Comparison of ENCODE assay signal across 9 cellular contexts in genomic region chr21:45076245-45076661, GRCh38. TPM values are rescaled to one million over a fixed set of nuclear protein-coding genes. Genes with fewer than 3 reads are reported as not detected.
DNase-seq lines count a peak whose midpoint lies in the region; ATAC-seq, FAIRE-seq and TF ChIP-seq lines count a peak whose summit lies in the region.
"Had no signal": no experiment of that assay in that cellular context is flagged by ENCODE, and none has a peak within 500 bp of the region (broad histone marks: within the 10 kb centered on the region; RNA-seq: fewer than 3 reads in every experiment).

No MANE protein-coding gene starts in this region.

- no peak overlapping the region for H3K9ac ChIP-seq in HepG2 (ENCODE audit: insufficient read depth, low read depth, low read length)
- H3K9ac ChIP-seq: parathyroid adenoma had no signal

- TF ChIP-seq CTCF in HepG2 (CRISPR knock-in tag; IDR thresholded peaks at IDR 0.05) (no peak), right lobe of liver (IDR thresholded peaks at IDR 0.05) (no peak), WERI-Rb-1 (IDR thresholded peaks at IDR 0.05; ENCODE audit: low read depth, low read length) (no peak), upper lobe of right lung (IDR thresholded peaks at IDR 0.05) (no peak)

- in situ Hi-C loops in HepG2 (cut with HindIII; ENCODE audit: extremely low pct_ligation_motif_present, low pct_unique_long_range_greater_than_20kb), result loop anchor here (5.0 kb wide), 1 partner anchor 74 kb away; no protein-coding TSS in a partner anchor

- peak overlapping the region; percentile 90 for H3K4me2 ChIP-seq in HepG2 (ENCODE audit: low read depth, low read length)

- no peak for TF ChIP-seq EP300 in HepG2 (IDR thresholded peaks at IDR 0.05; ENCODE audit: low read depth in 2 of 2, low read length in 2 of 2)
- TF ChIP-seq EP300 in HepG2 (CRISPR knock-in tag; IDR thresholded peaks at IDR 0.05; ENCODE audit: borderline replicate concordance), result no peak

- CTCF ChIA-PET in HepG2 (lab: Yijun Ruan, JAX; ENCODE audit: low intra/inter-chr PET ratio, low total read pairs), result no interaction called here

- H3K9me3 Mint-ChIP-seq in immature natural killer cell, result no peaks in the 10 kb centered on the region

- H3K27ac Mint-ChIP-seq in immature natural killer cell, result peak overlapping the region in 3 of 6 donors; percentile 23 to 88 (median 68)

- H3K27me3 ChIP-seq in HepG2 (ENCODE audit: control insufficient read depth in 1 of 2, insufficient read depth in 2 of 2, low read length in 2 of 2) (no peaks in the 10 kb centered on the region), right lobe of liver (no peaks in the 10 kb centered on the region), WERI-Rb-1 (ENCODE audit: insufficient read depth, low read depth, severe bottlenecking) (no peaks in the 10 kb centered on the region), upper lobe of right lung (no peaks in the 10 kb centered on the region)

- intact Hi-C loops in HepG2 (cut with micrococcal nuclease; ENCODE audit: unreplicated experiment), result loop anchor here (10.0 kb wide), 1 partner anchor 61 kb away; no protein-coding TSS in a partner anchor
- intact Hi-C loops in right lobe of liver (cut with DNase I), result no loop called here
- intact Hi-C loops in upper lobe of right lung (cut with DNase I), result no loop called here

- peak overlapping the region in 2 of 3 experiments; percentile 76 to 94; a peak in 4 of 6 replicates for H3K4me3 ChIP-seq in HepG2 (replicated peaks in 1 of 3; ENCODE audit: insufficient read depth in 1 of 3, low read depth in 2 of 3, low read length in 3 of 3)
- no peak overlapping the region for H3K4me3 ChIP-seq in right lobe of liver
- H3K4me3 ChIP-seq in WERI-Rb-1 (ENCODE audit: low read depth, low read length), result peak overlapping the region; percentile 7
- peak overlapping the region; percentile 78 for H3K4me3 ChIP-seq in upper lobe of right lung

- BruUV-seq in HepG2 (replicated peaks; lab: Mats Ljungman, UMichigan), result no TSS peak

- WGBS in HepG2 (ENCODE audit: low lambda C conversion rate), result 46% methylated on average over 7 of the region's 7 CpGs
- 77% methylated on average over 7 of the region's 7 CpGs for WGBS in right lobe of liver (ENCODE audit: insufficient coverage, low coverage, low lambda C conversion rate, missing lambda C conversion rate)

- peaks cover 4 to 19% (median 17%) of the 10 kb centered on the region in 3 donors for H3K27me3 Mint-ChIP-seq in immature natural killer cell (ENCODE audit: low read depth in 3 of 3)

- H3K4me3 Mint-ChIP-seq in immature natural killer cell, result peak overlapping the region; percentile 82 to 90 (median 87)

- H3K4me1 Mint-ChIP-seq in immature natural killer cell, result peaks cover 55 to 63% of the 10 kb centered on the region in 2 donors

- H3K36me3 Mint-ChIP-seq in immature natural killer cell, result no peaks in the 10 kb centered on the region

- H2AFZ ChIP-seq in HepG2 (ENCODE audit: low read length), result no peak overlapping the region
- H2AFZ ChIP-seq: parathyroid adenoma had no signal

- H3K36me3 ChIP-seq in HepG2 (replicated peaks in 1 of 2; ENCODE audit: control insufficient read depth in 1 of 2, insufficient read depth in 2 of 2, low read length in 2 of 2) (0 out of 5 replicates have a peak, but pooled peaks cover 0 to under 1% of the 10 kb centered on the region in 2 experiments), right lobe of liver (no peaks in the 10 kb centered on the region), WERI-Rb-1 (peaks cover 6% of the 10 kb centered on the region), upper lobe of right lung (no peaks in the 10 kb centered on the region)

- FAIRE-seq in HepG2 (lab: Jason Lieb, UNC), result peak; percentile 21

- POLR2A ChIA-PET in HepG2 (lab: Yijun Ruan, JAX), result interaction anchor here (1.0 to 1.3 kb wide), 2 partner anchors 62 to 91 kb away, joined by 4 to 5 read pairs; no protein-coding TSS in a partner anchor

- H3K79me2 ChIP-seq in HepG2 (ENCODE audit: insufficient read depth, low read length), result peaks cover 12% of the 10 kb centered on the region
- H3K79me2 ChIP-seq: parathyroid adenoma had no signal

- DNase-seq in HepG2 (ENCODE audit: low spot score) (peak; percentile 14), right lobe of liver (no peak), WERI-Rb-1 (no peak), immature natural killer cell (no peak), upper lobe of right lung (no peak), NCI-H146 treated with DMSO at 0.1 percent for 48 hours (lab: John Stamatoyannopoulos, UW; ENCODE audit: unreplicated experiment) (no peak)

- no peak overlapping the region for H3K27ac ChIP-seq in HepG2 (ENCODE audit: extremely low read length, insufficient read depth, low read length)
- H3K27ac ChIP-seq in right lobe of liver, result no peak overlapping the region
- H3K27ac ChIP-seq in WERI-Rb-1, result no peak overlapping the region
- H3K27ac ChIP-seq in upper lobe of right lung, result peak overlapping the region; percentile 84
- H3K27ac ChIP-seq: parathyroid adenoma had no signal

- TF ChIP-seq RAD21 in HepG2 (CRISPR knock-in tag; IDR thresholded peaks at IDR 0.05), result no peak

- TF ChIP-seq POLR2A in HepG2 (IDR thresholded peaks at IDR 0.05; ENCODE audit: insufficient read depth in 1 of 2, low read depth in 2 of 2, low read length in 2 of 2) (no peak), right lobe of liver (IDR thresholded peaks at IDR 0.05) (no peak)

- H3K9me3 ChIP-seq in HepG2 (ENCODE audit: low read length) (no peaks in the 10 kb centered on the region), right lobe of liver (no peaks in the 10 kb centered on the region), WERI-Rb-1 (ENCODE audit: severe bottlenecking) (no peaks in the 10 kb centered on the region), upper lobe of right lung (no peaks in the 10 kb centered on the region)

- H3K4me1 ChIP-seq in HepG2 (ENCODE audit: insufficient read depth, low read length) (peaks cover 25% of the 10 kb centered on the region), right lobe of liver (peaks cover 0 to 9% (median 0%) of the 10 kb centered on the region in 4 donors), upper lobe of right lung (peaks cover 43% of the 10 kb centered on the region)
- H3K4me1 ChIP-seq: parathyroid adenoma had no signal

- peaks cover 4% of the 10 kb centered on the region; the same call in 1 of the 2 replicates for H4K20me1 ChIP-seq in HepG2 (ENCODE audit: insufficient read depth, low read length)

- peak; percentile 7; the same call in 1 of the 3 replicates for ATAC-seq in HepG2
- ATAC-seq in right lobe of liver, result no peak
- ATAC-seq in upper lobe of right lung, result no peak
- no peak for ATAC-seq in GM21367 (IDR thresholded peaks at IDR 0.05; ENCODE audit: unreplicated experiment)
- no peak for ATAC-seq in GM18517 (IDR thresholded peaks at IDR 0.05; ENCODE audit: unreplicated experiment)

TF ChIP-seq in HepG2, 621 proteins besides CTCF, POLR2A, EP300 and RAD21 (continues in another document):
- no peak for TF ChIP-seq SPEN (CRISPR knock-in tag; IDR thresholded peaks at IDR 0.05; ENCODE audit: low read depth)

RNA-seq across cellular contexts. Expression of gene ADARB1, which starts 1.9 kb away (rescaled TPM):
- total RNA-seq in HepG2 (2016; rRNA removed; fragmentation: Illumina TruSeq; extraction: Trizol) (9.2 and 10.0 TPM in 2 replicates), right lobe of liver (1 to 10 TPM; 4.7 to 9.9 (median 8.6) TPM), upper lobe of right lung (73.6 TPM)
- total RNA-seq in HepG2 (2016; cell fraction: cytosol; rRNA removed; fragmentation: Illumina TruSeq; extraction: Trizol; ENCODE audit: low read depth), result 28.7 and 30.2 TPM in 2 replicates
- total RNA-seq in HepG2 (2016; cell fraction: insoluble cytoplasmic fraction; rRNA removed; fragmentation: Illumina TruSeq; extraction: Trizol), result 7.9 and 11.7 TPM in 2 replicates
- 20.0 and 20.9 TPM in 2 replicates for total RNA-seq in HepG2 (2016; cell fraction: membrane; rRNA removed; fragmentation: Illumina TruSeq; extraction: Trizol)
- 8.5 and 10.4 TPM in 2 replicates for total RNA-seq in HepG2 (2016; cell fraction: nucleus; rRNA removed; fragmentation: Illumina TruSeq; extraction: Trizol)
- polyA plus RNA-seq in HepG2 (2011; rRNA removed) (6.6 and 7.1 TPM in 2 replicates), immature natural killer cell (1 to 10 TPM; 3.0 to 4.5 (median 3.4) TPM)
- polyA plus RNA-seq in HepG2 (2011; cell fraction: cytosol; rRNA removed), result 4.2 and 4.4 TPM in 2 replicates
- 22.2 and 26.9 TPM in 2 replicates for polyA plus RNA-seq in HepG2 (2011; cell fraction: nucleus; rRNA removed)
- polyA plus RNA-seq in HepG2 (2012), result 5.3 and 7.8 TPM in 2 replicates
- 5.5 and 7.0 TPM in 2 replicates for polyA plus RNA-seq in HepG2 (2016; cell fraction: cytosol; fragmentation: Illumina TruSeq; extraction: Trizol; ENCODE audit: low read depth)
- polyA plus RNA-seq in HepG2 (2016; cell fraction: insoluble cytoplasmic fraction; fragmentation: Illumina TruSeq; extraction: Trizol; ENCODE audit: low read depth), result 6.8 and 8.6 TPM in 2 replicates
- 6.8 and 9.8 TPM in 2 replicates for polyA plus RNA-seq in HepG2 (2016; cell fraction: membrane; fragmentation: Illumina TruSeq; extraction: Trizol; ENCODE audit: low read depth)
- 23.5 and 27.1 TPM in 2 replicates for polyA plus RNA-seq in HepG2 (2016; cell fraction: nucleus; fragmentation: Illumina TruSeq; extraction: Trizol; ENCODE audit: insufficient read depth, low read depth)
- 15.4 and 123 TPM in 2 replicates for polyA minus RNA-seq in HepG2 (2011; rRNA and poly(A)+ RNA removed; ENCODE audit: low replicate concordance)
- polyA minus RNA-seq in HepG2 (2011; cell fraction: cytosol; rRNA and poly(A)+ RNA removed), result 7.9 and 8.5 TPM in 2 replicates
- polyA minus RNA-seq in HepG2 (2011; cell fraction: nucleus; rRNA and poly(A)+ RNA removed), result 16.2 and 17.0 TPM in 2 replicates

Comparison
In these comparisons a context has a peak if more than half of its experiments do, and no peak if none do; other contexts are left out.
1. H3K4me3 ChIP-seq: peak in HepG2 (2 of 3), WERI-Rb-1 (single experiment) and upper lobe of right lung (single experiment); none in right lobe of liver (0 of 3).